Comparison of ENCODE assay signal across 13 cellular contexts in genomic region chr22:22820626-22821025, GRCh38.
DNase-seq lines count a peak whose midpoint lies in the region; ATAC-seq and TF ChIP-seq lines count a peak whose summit lies in the region.
"Had no signal": no experiment of that assay in that cellular context is flagged by ENCODE, and none has a peak within 500 bp of the region (broad histone marks: within the 10 kb centered on the region; RNA-seq: fewer than 3 reads in every experiment).

No MANE protein-coding gene starts in this region.

- ATAC-seq in naive thymus-derived CD8-positive, alpha-beta T cell = peak; percentile 78 to 82
- ATAC-seq: psoas muscle had no signal

- H3K4me3 Mint-ChIP-seq in CD8-positive, alpha-beta memory T cell = peak overlapping the region; percentile 75 to 92 (median 86)
- peak overlapping the region; percentile 71 for H3K4me3 Mint-ChIP-seq in activated T-helper 1 cell treated with anti-CD3 and anti-CD28 coated beads, Interleukin-12 subunit alpha, Interleukin-12 subunit beta, Interleukin-2, Interleukin-4 antibody, amounts not matched to agents 30 ng/mL and 10 ng/mL and 1 ng/mL, durations not matched to agents 14 hours and 24 hours and 36 hours
- H3K4me3 Mint-ChIP-seq in naive thymus-derived CD8-positive, alpha-beta T cell = peak overlapping the region; percentile 67 to 88 (median 82)

- peak overlapping the region; percentile 26 for H3K27ac ChIP-seq in CD8-positive, alpha-beta memory T cell (ENCODE audit: low read depth, low read length)
- H3K27ac ChIP-seq in WERI-Rb-1 = no peak overlapping the region
- H3K27ac ChIP-seq: hepatocyte, psoas muscle had no signal

- H3K4me1 ChIP-seq in CD8-positive, alpha-beta memory T cell (ENCODE audit: insufficient read depth, low read length) = peaks cover 86% of the 10 kb centered on the region
- H3K4me1 ChIP-seq: psoas muscle had no signal

- POLR2A ChIA-PET in CD8-positive, alpha-beta memory T cell (lab: Charles Lee) = interaction anchor here (0.6 to 2.4 kb wide), 7 partner anchors 10 to 67 kb away, joined by 3 to 10 read pairs (median 3); no protein-coding TSS in a partner anchor
- POLR2A ChIA-PET in naive thymus-derived CD8-positive, alpha-beta T cell (lab: Charles Lee) = interaction anchor here (0.8 to 6.9 kb wide), 11 partner anchors 9 to 66 kb away, joined by 3 to 74 read pairs (median 7); no protein-coding TSS in a partner anchor

- H3K4me3 ChIP-seq in CD8-positive, alpha-beta memory T cell (ENCODE audit: low read length) = peak overlapping the region; percentile 28
- no peak overlapping the region for H3K4me3 ChIP-seq in WERI-Rb-1 (ENCODE audit: low read depth, low read length)
- H3K4me3 ChIP-seq: hepatocyte, psoas muscle had no signal

- no peaks in the 10 kb centered on the region for H3K27me3 ChIP-seq in CD8-positive, alpha-beta memory T cell (ENCODE audit: insufficient read depth, low read length, poor library complexity, severe bottlenecking)
- H3K27me3 ChIP-seq in WERI-Rb-1 (ENCODE audit: insufficient read depth, low read depth, severe bottlenecking) = no peaks in the 10 kb centered on the region

- no peaks in the 10 kb centered on the region for H3K27me3 Mint-ChIP-seq in CD8-positive, alpha-beta memory T cell
- H3K27me3 Mint-ChIP-seq in activated T-helper 1 cell treated with anti-CD3 and anti-CD28 coated beads, Interleukin-12 subunit alpha, Interleukin-12 subunit beta, Interleukin-2, Interleukin-4 antibody, amounts not matched to agents 30 ng/mL and 10 ng/mL and 1 ng/mL, durations not matched to agents 14 hours and 24 hours and 36 hours (ENCODE audit: insufficient read depth) = peaks cover 4% of the 10 kb centered on the region
- no peaks in the 10 kb centered on the region for H3K27me3 Mint-ChIP-seq in naive thymus-derived CD8-positive, alpha-beta T cell

- intact Hi-C loops in activated T-helper 1 cell treated with anti-CD3 and anti-CD28 coated beads, Interleukin-12 subunit alpha, Interleukin-12 subunit beta, Interleukin-2, Interleukin-4 antibody, amounts not matched to agents 30 ng/mL and 10 ng/mL and 1 ng/mL, durations not matched to agents 14 hours and 24 hours and 36 hours (cut with micrococcal nuclease) = loop anchor here (2.0 kb wide), 1 partner anchor 44 kb away; no protein-coding TSS in a partner anchor

- H3K36me3 Mint-ChIP-seq in CD8-positive, alpha-beta memory T cell = peaks cover 0 to 8% (median 7%) of the 10 kb centered on the region in 3 donors
- no peaks in the 10 kb centered on the region for H3K36me3 Mint-ChIP-seq in activated T-helper 1 cell treated with anti-CD3 and anti-CD28 coated beads, Interleukin-12 subunit alpha, Interleukin-12 subunit beta, Interleukin-2, Interleukin-4 antibody, amounts not matched to agents 30 ng/mL and 10 ng/mL and 1 ng/mL, durations not matched to agents 14 hours and 24 hours and 36 hours (ENCODE audit: low read depth)
- H3K36me3 Mint-ChIP-seq in naive thymus-derived CD8-positive, alpha-beta T cell = peaks cover 0 to 4% (median 0%) of the 10 kb centered on the region in 3 donors

- H3K36me3 ChIP-seq in CD8-positive, alpha-beta memory T cell (ENCODE audit: insufficient read depth, low read length) = no peaks in the 10 kb centered on the region
- H3K36me3 ChIP-seq in WERI-Rb-1 = no peaks in the 10 kb centered on the region

- peak overlapping the region; percentile 75 to 97 (median 84) for H3K27ac Mint-ChIP-seq in CD8-positive, alpha-beta memory T cell
- peak overlapping the region; percentile 82 for H3K27ac Mint-ChIP-seq in activated T-helper 1 cell treated with anti-CD3 and anti-CD28 coated beads, Interleukin-12 subunit alpha, Interleukin-12 subunit beta, Interleukin-2, Interleukin-4 antibody, amounts not matched to agents 30 ng/mL and 10 ng/mL and 1 ng/mL, durations not matched to agents 14 hours and 24 hours and 36 hours
- peak overlapping the region; percentile 89 to 99 (median 96) for H3K27ac Mint-ChIP-seq in naive thymus-derived CD8-positive, alpha-beta T cell

- H3K9me3 ChIP-seq in CD8-positive, alpha-beta memory T cell (ENCODE audit: low read length) = no peaks in the 10 kb centered on the region
- H3K9me3 ChIP-seq in WERI-Rb-1 (ENCODE audit: severe bottlenecking) = no peaks in the 10 kb centered on the region
- H3K9me3 ChIP-seq: psoas muscle had no signal

- no peaks in the 10 kb centered on the region for H3K9me3 Mint-ChIP-seq in CD8-positive, alpha-beta memory T cell
- H3K9me3 Mint-ChIP-seq in activated T-helper 1 cell treated with anti-CD3 and anti-CD28 coated beads, Interleukin-12 subunit alpha, Interleukin-12 subunit beta, Interleukin-2, Interleukin-4 antibody, amounts not matched to agents 30 ng/mL and 10 ng/mL and 1 ng/mL, durations not matched to agents 14 hours and 24 hours and 36 hours = no peaks in the 10 kb centered on the region
- H3K9me3 Mint-ChIP-seq in naive thymus-derived CD8-positive, alpha-beta T cell = no peaks in the 10 kb centered on the region

- peaks cover 93 to 99% (median 98%) of the 10 kb centered on the region in 3 donors for H3K4me1 Mint-ChIP-seq in CD8-positive, alpha-beta memory T cell
- peaks cover 90% of the 10 kb centered on the region for H3K4me1 Mint-ChIP-seq in activated T-helper 1 cell treated with anti-CD3 and anti-CD28 coated beads, Interleukin-12 subunit alpha, Interleukin-12 subunit beta, Interleukin-2, Interleukin-4 antibody, amounts not matched to agents 30 ng/mL and 10 ng/mL and 1 ng/mL, durations not matched to agents 14 hours and 24 hours and 36 hours (ENCODE audit: low read depth)
- H3K4me1 Mint-ChIP-seq in naive thymus-derived CD8-positive, alpha-beta T cell = peaks cover 66 to 97% (median 96%) of the 10 kb centered on the region in 4 donors

- no peak for TF ChIP-seq CTCF in WERI-Rb-1 (IDR thresholded peaks at IDR 0.05; ENCODE audit: low read depth, low read length)

- CTCF ChIA-PET in CD8-positive, alpha-beta memory T cell (lab: Charles Lee) = interaction anchor here (0.9 to 17.4 kb wide), 10 partner anchors 10 to 135 kb away, joined by 3 to 247 read pairs (median 18); no protein-coding TSS in a partner anchor

- peak; percentile 27 for DNase-seq in activated CD4-positive, alpha-beta T cell treated with anti-CD3 and anti-CD28 coated beads, Interleukin-2, amount 50 U/mL, for 1 hour
- DNase-seq in activated CD4-positive, alpha-beta T cell treated with anti-CD3 and anti-CD28 coated beads, Interleukin-2, amount 50 U/mL, for 48 hours = no peak
- DNase-seq in CD8-positive, alpha-beta memory T cell = peak in 4 of 5 donors; percentile 16 to 78 (median 76)
- DNase-seq in activated T-helper 1 cell treated with anti-CD3 and anti-CD28 coated beads, Interleukin-12 subunit alpha, Interleukin-12 subunit beta, Interleukin-2, Interleukin-4 antibody, amounts not matched to agents 30 ng/mL and 10 ng/mL and 1 ng/mL, durations not matched to agents 14 hours and 24 hours and 36 hours (ENCODE audit: low spot score) = peak; percentile 50
- DNase-seq in naive thymus-derived CD8-positive, alpha-beta T cell = peak in 6 of 10 donors; percentile 36 to 82 (median 75)
- DNase-seq in amniotic stem cell (lab: John Stamatoyannopoulos, UW) (no peak), middle frontal gyrus (ENCODE audit: extremely low spot score, low spot score) (no peak), WERI-Rb-1 (no peak)
- DNase-seq: NCI-H1092; NCI-H2171; psoas muscle; stimulated activated CD4-positive, alpha-beta T cell treated with anti-CD3 and anti-CD28 coated beads, Interleukin-2, amount 100 ng/mL, for 24 hours had no signal

Comparison
In these comparisons a context has a peak if more than half of its experiments do, and no peak if none do; other contexts are left out.
1. DNase-seq: peak in activated CD4-positive, alpha-beta T cell treated with anti-CD3 and anti-CD28 coated beads, Interleukin-2, amount 50 U/mL, for 1 hour (single experiment), CD8-positive, alpha-beta memory T cell (4 of 5), activated T-helper 1 cell treated with anti-CD3 and anti-CD28 coated beads, Interleukin-12 subunit alpha, Interleukin-12 subunit beta, Interleukin-2, Interleukin-4 antibody, amounts not matched to agents 30 ng/mL and 10 ng/mL and 1 ng/mL, durations not matched to agents 14 hours and 24 hours and 36 hours (single experiment) and naive thymus-derived CD8-positive, alpha-beta T cell (6 of 10); none in activated CD4-positive, alpha-beta T cell treated with anti-CD3 and anti-CD28 coated beads, Interleukin-2, amount 50 U/mL, for 48 hours (0 of 2), amniotic stem cell (single experiment), middle frontal gyrus (single experiment) and WERI-Rb-1 (single experiment).
2. Peak in every context shown above with its lines, with median percentiles within 50 percentile points of each other: H3K27ac Mint-ChIP-seq and H3K4me3 Mint-ChIP-seq.